9 cellular contexts compared by ENCODE assay signal in genomic region chr2:188629890-188630483, GRCh38.
DNase-seq lines count a peak whose midpoint lies in the region; ATAC-seq, FAIRE-seq and TF ChIP-seq lines count a peak whose summit lies in the region.
"Had no signal": no experiment of that assay in that cellular context is flagged by ENCODE, and none has a peak within 500 bp of the region (broad histone marks: within the 10 kb centered on the region; RNA-seq: fewer than 3 reads in every experiment).

No MANE protein-coding gene starts in this region.

- no peak overlapping the region for H3K27ac Mint-ChIP-seq in activated CD4-positive, alpha-beta T cell treated with anti-CD3 and anti-CD28 coated beads, Interleukin-2, amount 10 ng/mL, durations not matched to agents 24 days and 14 days

- H3K36me3 ChIP-seq in heart left ventricle (no peaks in the 10 kb centered on the region), right atrium auricular region (no peaks in the 10 kb centered on the region), neuron (ENCODE audit: insufficient read depth, low read length) (no peaks in the 10 kb centered on the region)
- H3K36me3 ChIP-seq: adrenal gland had no signal

- H3K4me1 ChIP-seq in heart left ventricle (peaks cover 0 to 21% (median 0%) of the 10 kb centered on the region in 12 donors), right atrium auricular region (no peaks in the 10 kb centered on the region), neuron (ENCODE audit: insufficient read depth, low read length) (peaks cover 19% of the 10 kb centered on the region)

- peak overlapping the region; percentile 62 for H2AFZ ChIP-seq in neuron (ENCODE audit: low read depth, low read length)

- H3K4me3 Mint-ChIP-seq in activated CD4-positive, alpha-beta T cell treated with anti-CD3 and anti-CD28 coated beads, Interleukin-2, amount 10 ng/mL, durations not matched to agents 24 days and 14 days, result no peak overlapping the region

- TF ChIP-seq CTCF in heart left ventricle (IDR thresholded peaks at IDR 0.05) (no peak), right atrium auricular region (IDR thresholded peaks at IDR 0.05) (no peak)

- H3K9me3 ChIP-seq in heart left ventricle (no peaks in the 10 kb centered on the region), right atrium auricular region (no peaks in the 10 kb centered on the region), neuron (ENCODE audit: low read length) (no peaks in the 10 kb centered on the region)
- H3K9me3 ChIP-seq: adrenal gland had no signal

- H3K27me3 Mint-ChIP-seq in activated CD4-positive, alpha-beta T cell treated with anti-CD3 and anti-CD28 coated beads, Interleukin-2, amount 10 ng/mL, durations not matched to agents 24 days and 14 days, result no peaks in the 10 kb centered on the region

- peak overlapping the region in 8 of 12 donors; percentile 3 to 57 (median 34) for H3K27ac ChIP-seq in heart left ventricle
- peak overlapping the region in 1 of 2 donors; percentile 45 for H3K27ac ChIP-seq in right atrium auricular region
- H3K27ac ChIP-seq: adrenal gland had no signal

- intact Hi-C loops in heart left ventricle (cut with DNase I), result no loop called here
- intact Hi-C loops in activated CD4-positive, alpha-beta T cell treated with anti-CD3 and anti-CD28 coated beads, Interleukin-2, amount 10 ng/mL, durations not matched to agents 24 days and 14 days (cut with micrococcal nuclease), result no loop called here

- ATAC-seq in heart left ventricle, result peak in 1 of 4 donors; percentile 29
- no peak for ATAC-seq in GM21360 (IDR thresholded peaks at IDR 0.05; ENCODE audit: unreplicated experiment)

- no peaks in the 10 kb centered on the region for H3K9me3 Mint-ChIP-seq in activated CD4-positive, alpha-beta T cell treated with anti-CD3 and anti-CD28 coated beads, Interleukin-2, amount 10 ng/mL, durations not matched to agents 24 days and 14 days

- FAIRE-seq in endometrium (lab: Jason Lieb, UNC), result peak; percentile 95

- DNase-seq in heart left ventricle (no peak), right atrium auricular region (ENCODE audit: low spot score) (no peak), RKO (ENCODE audit: low spot score) (no peak), putamen (ENCODE audit: low spot score) (no peak)
- DNase-seq in activated CD4-positive, alpha-beta T cell treated with anti-CD3 and anti-CD28 coated beads, Interleukin-2, amount 10 ng/mL, durations not matched to agents 24 days and 14 days, result no peak
- DNase-seq: adrenal gland had no signal

- no peaks in the 10 kb centered on the region for H3K4me1 Mint-ChIP-seq in activated CD4-positive, alpha-beta T cell treated with anti-CD3 and anti-CD28 coated beads, Interleukin-2, amount 10 ng/mL, durations not matched to agents 24 days and 14 days

- H3K27me3 ChIP-seq in heart left ventricle, result no peaks in the 10 kb centered on the region
- no peaks in the 10 kb centered on the region for H3K27me3 ChIP-seq in right atrium auricular region
- no peaks in the 10 kb centered on the region for H3K27me3 ChIP-seq in neuron (ENCODE audit: insufficient read depth, low read length)
- H3K27me3 ChIP-seq: adrenal gland had no signal

- H3K36me3 Mint-ChIP-seq in activated CD4-positive, alpha-beta T cell treated with anti-CD3 and anti-CD28 coated beads, Interleukin-2, amount 10 ng/mL, durations not matched to agents 24 days and 14 days (ENCODE audit: low read depth), result no peaks in the 10 kb centered on the region

- TF ChIP-seq POLR2A in heart left ventricle (IDR thresholded peaks at IDR 0.05), result no peak

- H3K4me3 ChIP-seq in heart left ventricle, result no peak overlapping the region
- H3K4me3 ChIP-seq in right atrium auricular region, result no peak overlapping the region
- no peak overlapping the region for H3K4me3 ChIP-seq in neuron (ENCODE audit: low read length)
- H3K4me3 ChIP-seq: adrenal gland had no signal
